Comparison of ENCODE assay signal across 31 cellular contexts in genomic region chr5:151873701-151874100, GRCh38. TPM values are rescaled to one million over a fixed set of nuclear protein-coding genes. Genes with fewer than 3 reads are reported as not detected.
DNase-seq lines count a peak whose midpoint lies in the region; ATAC-seq, FAIRE-seq and TF ChIP-seq lines count a peak whose summit lies in the region.
"Had no signal": no experiment of that assay in that cellular context is flagged by ENCODE, and none has a peak within 500 bp of the region (broad histone marks: within the 10 kb centered on the region; RNA-seq: fewer than 3 reads in every experiment).

No MANE protein-coding gene starts in this region.

- H3K9me3 ChIP-seq in IMR-90 (ENCODE audit: control insufficient read depth, insufficient read depth, low read length) (no peaks in the 10 kb centered on the region), H1 (ENCODE audit: insufficient read depth in 2 of 2, low read depth in 1 of 2, low read length in 1 of 2) (no peaks in the 10 kb centered on the region)
- H3K9me3 ChIP-seq: BE2C had no signal

- no peaks in the 10 kb centered on the region for H3K4me1 ChIP-seq in IMR-90 (ENCODE audit: control insufficient read depth, insufficient read depth, low read length)
- no peaks in the 10 kb centered on the region for H3K4me1 ChIP-seq in H1 (replicated peaks in 1 of 4; ENCODE audit: control insufficient read depth in 3 of 4, insufficient read depth in 4 of 4, low read length in 3 of 4)
- H3K4me1 ChIP-seq: BE2C had no signal

- H2BK15ac ChIP-seq in IMR-90 (ENCODE audit: low read depth, low read length) (no peak overlapping the region), H1 (ENCODE audit: low read length) (no peak overlapping the region)

- H3K9me1 ChIP-seq in IMR-90 (ENCODE audit: insufficient read depth, low read length), result no peaks in the 10 kb centered on the region

- no peaks in the 10 kb centered on the region for H3K23me2 ChIP-seq in H1 (ENCODE audit: low read depth, low read length)

- no peak overlapping the region for H3K4me2 ChIP-seq in IMR-90 (ENCODE audit: low read depth, low read length)
- H3K4me2 ChIP-seq in H1 (ENCODE audit: insufficient read depth in 1 of 2, low read depth in 2 of 2, low read length in 2 of 2), result no peak overlapping the region
- H3K4me2 ChIP-seq: BLaER1 had no signal

- no peak overlapping the region for H4K91ac ChIP-seq in IMR-90 (ENCODE audit: insufficient read depth, low read depth, low read length)
- no peak overlapping the region for H4K91ac ChIP-seq in H1 (replicated peaks; ENCODE audit: insufficient read length, low read length)

- H3K14ac ChIP-seq in IMR-90 (replicated peaks; ENCODE audit: low read depth, low read length) (no peak overlapping the region), H1 (ENCODE audit: insufficient read length) (no peak overlapping the region)

- TF ChIP-seq EP300 in Ishikawa (IDR thresholded peaks at IDR 0.05; ENCODE audit: borderline replicate concordance), result no peak
- no peak for TF ChIP-seq EP300 in H1 (IDR thresholded peaks at IDR 0.05; ENCODE audit: borderline replicate concordance in 1 of 2, low read depth in 2 of 2, low read length in 2 of 2)

- no peak overlapping the region for H3K56ac ChIP-seq in IMR-90 (ENCODE audit: extremely low read depth, insufficient read depth, low read length)
- no peak overlapping the region for H3K56ac ChIP-seq in H1 (replicated peaks; ENCODE audit: insufficient read length, low read depth, low read length)

- H2AK9ac ChIP-seq in IMR-90 (replicated peaks; ENCODE audit: low read depth, low read length, poor library complexity), result no peak overlapping the region

- no peak for FAIRE-seq in H1 (lab: Jason Lieb, UNC)
- FAIRE-seq: A204.1, GM12878, GM12892, GM18507 had no signal

- DNase-seq in IMR-90 (no peak), H1 (ENCODE audit: low read depth in 1 of 2, low spot score in 2 of 2) (no peak), T-helper 2 cell (no peak), pons (ENCODE audit: low spot score) (no peak)
- DNase-seq: 8988T; ACHN; BE2C; C1 segment of cervical spinal cord; CD4-positive, alpha-beta memory T cell; CD4-positive, CD25-positive, alpha-beta regulatory T cell; CD8-positive, alpha-beta memory T cell; COR-L47; DMS 273 treated with DMSO at 0.1 percent for 48 hours; DMS153; DMS53; DMS79; DND-41; EL; GDM1 had no signal

- H2AFZ ChIP-seq in IMR-90 (replicated peaks; ENCODE audit: low read length, poor library complexity) (no peak overlapping the region), H1 (ENCODE audit: low read length) (no peak overlapping the region)

- CTCF ChIA-PET in IMR-90 (lab: Yijun Ruan, JAX) (no interaction called here), H1 (lab: Charles Lee; ENCODE audit: partially characterized antibody) (no interaction called here)

- H3K79me1 ChIP-seq in IMR-90 (ENCODE audit: low read depth in 1 of 2, low read length in 2 of 2) (no peaks in the 10 kb centered on the region), H1 (ENCODE audit: low read depth, low read length) (no peaks in the 10 kb centered on the region)

- no peak overlapping the region for H2BK5ac ChIP-seq in IMR-90 (ENCODE audit: low read depth, low read length, poor library complexity, severe bottlenecking)
- no peak overlapping the region for H2BK5ac ChIP-seq in H1 (ENCODE audit: low read depth, low read length)

- no peaks in the 10 kb centered on the region for H3K27me3 ChIP-seq in IMR-90 (ENCODE audit: control insufficient read depth, insufficient read depth, low read length)
- peaks cover 0 to 1% (median 0%) of the 10 kb centered on the region in 4 experiments; a peak in 1 of 7 replicates for H3K27me3 ChIP-seq in H1 (replicated peaks in 1 of 4; ENCODE audit: control insufficient read depth in 3 of 4, extremely low read depth in 1 of 4, insufficient read depth in 3 of 4, low read length in 3 of 4)
- H3K27me3 ChIP-seq: BE2C, BLaER1 had no signal

- POLR2A ChIA-PET in IMR-90 (lab: Charles Lee; ENCODE audit: unreplicated experiment) (no interaction called here), H1 (lab: Charles Lee; ENCODE audit: partially characterized antibody) (no interaction called here)

- TF ChIP-seq POLR2A in IMR-90 (IDR thresholded peaks at IDR 0.05; ENCODE audit: low read depth, low read length) (no peak), H1 (IDR thresholded peaks at IDR 0.05; ENCODE audit: control extremely low read depth in 1 of 2, low read depth in 2 of 2, low read length in 2 of 2) (no peak)

- H3K4ac ChIP-seq in IMR-90 (ENCODE audit: low read depth, low read length) (no peak overlapping the region), H1 (replicated peaks; ENCODE audit: insufficient read length, low read depth, low read length) (no peak overlapping the region)

- TF ChIP-seq CTCF in IMR-90 (conservative IDR thresholded peaks at IDR 0.05; ENCODE audit: low read depth, low read length) (no peak), H1 (IDR thresholded peaks at IDR 0.05; ENCODE audit: control extremely low read depth in 1 of 3, insufficient read depth in 1 of 3, low read depth in 1 of 3, low read length in 3 of 3) (no peak)

- no peak overlapping the region for H3K27ac ChIP-seq in IMR-90 (ENCODE audit: insufficient read depth, low read length)
- H3K27ac ChIP-seq in H1 (ENCODE audit: low read depth, low read length), result no peak overlapping the region
- H3K27ac ChIP-seq: BLaER1 had no signal

- H2AK5ac ChIP-seq in IMR-90 (ENCODE audit: low read depth, low read length) (no peak overlapping the region), H1 (ENCODE audit: low read depth, low read length) (no peak overlapping the region)

- no CpG with 5 or more reads among the region's 3 CpGs for WGBS in IMR-90 (ENCODE audit: extremely low coverage in 2 of 2, insufficient read length in 1 of 2), 2 experiments
- WGBS in H1 (ENCODE audit: extremely low coverage in 1 of 2, insufficient coverage in 1 of 2, insufficient read length in 1 of 2, insufficient replicate concordance in 2 of 2, low coverage in 1 of 2, low lambda C conversion rate in 2 of 2, missing lambda C conversion rate in 1 of 2), 2 experiments, result 97% methylated on average over 3 of the region's 3 CpGs; no CpG with 5 or more reads in 1 of the 2 experiments

- no peaks in the 10 kb centered on the region for H3K79me2 ChIP-seq in H1 (ENCODE audit: control insufficient read depth in 1 of 2, insufficient read depth in 2 of 2, low read length in 2 of 2)

- H4K5ac ChIP-seq in IMR-90 (ENCODE audit: low read depth, low read length), result no peak overlapping the region
- H4K5ac ChIP-seq in H1 (ENCODE audit: insufficient read length, low read depth, low read length), result no peak overlapping the region

- H2BK120ac ChIP-seq in IMR-90 (ENCODE audit: low read depth, low read length), result no peak overlapping the region
- no peak overlapping the region for H2BK120ac ChIP-seq in H1 (replicated peaks; ENCODE audit: low read depth, low read length)

- H3K9ac ChIP-seq in IMR-90 (ENCODE audit: low read depth, low read length) (no peak overlapping the region), H1 (replicated peaks in 1 of 4; ENCODE audit: extremely low read depth in 1 of 4, low read depth in 3 of 4, low read length in 3 of 4) (no peak overlapping the region)
- H3K9ac ChIP-seq: BLaER1 had no signal

- no peak overlapping the region for H3K18ac ChIP-seq in IMR-90 (ENCODE audit: low read depth, low read length)
- no peak overlapping the region for H3K18ac ChIP-seq in H1 (ENCODE audit: extremely low read depth, low read length)

- H3K4me3 ChIP-seq in IMR-90 (ENCODE audit: insufficient read depth, low read depth, low read length) (no peak overlapping the region), H1 (ENCODE audit: extremely low read depth in 1 of 4, insufficient read depth in 2 of 4, low read depth in 3 of 4, low read length in 4 of 4) (no peak overlapping the region)
- H3K4me3 ChIP-seq: BLaER1, GM12878 had no signal

- H2BK20ac ChIP-seq in IMR-90 (ENCODE audit: low read depth, low read length), result no peak overlapping the region
- no peak overlapping the region for H2BK20ac ChIP-seq in H1 (ENCODE audit: low read length)

- TF ChIP-seq RAD21 in IMR-90 (IDR thresholded peaks at IDR 0.05; ENCODE audit: low read length) (no peak), Ishikawa (IDR thresholded peaks at IDR 0.05; ENCODE audit: low read depth) (no peak), H1 (IDR thresholded peaks at IDR 0.05 in 1 of 2, conservative IDR thresholded peaks at IDR 0.05 in 1 of 2; ENCODE audit: low read depth in 2 of 2, low read length in 2 of 2) (no peak)

- no TSS peak for BruUV-seq in IMR-90 (replicated peaks; lab: Mats Ljungman, UMichigan)

- H4K8ac ChIP-seq in IMR-90 (ENCODE audit: low read depth in 2 of 2, low read length in 2 of 2) (no peak overlapping the region), H1 (ENCODE audit: extremely low read depth, insufficient read depth, low read length) (no peak overlapping the region)

- no peak overlapping the region for H3K23ac ChIP-seq in IMR-90 (ENCODE audit: low read depth, low read length)
- H3K23ac ChIP-seq in H1 (ENCODE audit: insufficient read length), result no peak overlapping the region

- in situ Hi-C loops in IMR-90 (cut with MboI; ENCODE audit: low sequenced_read_pairs), result no loop called here

- H4K20me1 ChIP-seq in IMR-90 (ENCODE audit: insufficient read depth, low read length) (no peaks in the 10 kb centered on the region), H1 (replicated peaks in 1 of 2; ENCODE audit: control insufficient read depth in 1 of 2, insufficient read depth in 2 of 2, low read length in 2 of 2) (no peaks in the 10 kb centered on the region)
- H4K20me1 ChIP-seq: BLaER1 had no signal

- no peak overlapping the region for H2BK12ac ChIP-seq in H1 (ENCODE audit: low read depth, low read length)

- intact Hi-C loops in IMR-90 (cut with micrococcal nuclease), result no loop called here

- no peak for ATAC-seq in IMR-90 (ENCODE audit: low read depth)
- ATAC-seq in GM19463 (IDR thresholded peaks at IDR 0.05; ENCODE audit: unreplicated experiment), result no peak
- ATAC-seq: GM12878 had no signal

- H3K36me3 ChIP-seq in IMR-90 (ENCODE audit: control insufficient read depth, insufficient read depth, low read length) (no peaks in the 10 kb centered on the region), H1 (ENCODE audit: control insufficient read depth in 2 of 4, insufficient read depth in 4 of 4, low read length in 3 of 4) (no peaks in the 10 kb centered on the region)
- H3K36me3 ChIP-seq: BE2C, BLaER1 had no signal

- dilution Hi-C loops in IMR-90 (cut with HindIII; ENCODE audit: low sequenced_read_pairs, unreplicated experiment), result no loop called here

RNA-seq across cellular contexts. Expression of gene GLRA1, which starts 51.0 kb away (rescaled TPM):
- total RNA-seq in IMR-90 (2012; rRNA removed), result not detected in 2 replicates
- polyA plus RNA-seq in IMR-90 (2012; rRNA removed), result not detected in 2 replicates
- polyA plus RNA-seq in IMR-90 (2012; cell fraction: cytosol; rRNA removed), result not detected in 2 replicates
- polyA plus RNA-seq in IMR-90 (2012; cell fraction: nucleus; rRNA removed; ENCODE audit: low replicate concordance), result not detected in 2 replicates
- total RNA-seq in H1 (2021; fragmentation: NEBNext Ultra II Directional; extraction: Animal tissue kit (Norgen Biotek cat#: 25700)), result not detected in 2 replicates
- not detected in 2 replicates for polyA plus RNA-seq in H1 (2011; rRNA removed)
- not detected for polyA plus RNA-seq in H1 (2011; cell fraction: cytosol; rRNA removed)
- polyA plus RNA-seq in H1 (2011; cell fraction: nucleus; rRNA removed), result not detected
- not detected in 4 replicates for polyA plus RNA-seq in H1 (2012, experiment 1 of 2)
- not detected for polyA plus RNA-seq in H1 (2012, experiment 2 of 2)
- polyA plus RNA-seq in H1 (2013, experiment 1 of 2), result 0.06 TPM
- polyA plus RNA-seq in H1 (2013, experiment 2 of 2), result not detected
- polyA minus RNA-seq in H1 (2011; rRNA and poly(A)+ RNA removed), result not detected in 2 replicates
- not detected for polyA minus RNA-seq in H1 (2011; cell fraction: cytosol; rRNA and poly(A)+ RNA removed)
- polyA minus RNA-seq in H1 (2011; cell fraction: nucleus; rRNA and poly(A)+ RNA removed), result not detected
- total RNA-seq: A673; CD4-positive, alpha-beta memory T cell; CD4-positive, CD25-positive, alpha-beta regulatory T cell; CD8-positive, alpha-beta memory T cell; Daoy; G401; GM12878 had no signal
- polyA plus RNA-seq: AG04450; CD14-positive monocyte; CD4-positive, alpha-beta memory T cell; CD4-positive, CD25-positive, alpha-beta regulatory T cell; CD8-positive, alpha-beta memory T cell; GM12878 had no signal
